Comparison of ENCODE assay signal across 8 cellular contexts in genomic region chr2:130391058-130391871, GRCh38. TPM values are rescaled to one million over a fixed set of nuclear protein-coding genes. Genes with fewer than 3 reads are reported as not detected.
DNase-seq lines count a peak whose midpoint lies in the region; ATAC-seq and TF ChIP-seq lines count a peak whose summit lies in the region.

No MANE protein-coding gene starts in this region.

- H3K9me3 ChIP-seq in BE2C (no peaks in the 10 kb centered on the region), right lobe of liver (no peaks in the 10 kb centered on the region)

- CTCF ChIA-PET in activated CD4-positive, alpha-beta T cell treated with anti-CD3 and anti-CD28 coated beads, Interleukin-2, amount 10 ng/mL, durations not matched to agents 7 days and 5 days (lab: Charles Lee): interaction anchor here (1.0 to 1.3 kb wide), 3 partner anchors 14 to 22 kb away, joined by 3 to 6 read pairs (median 4); no protein-coding TSS in a partner anchor

- H3K4me1 ChIP-seq in BE2C: no peaks in the 10 kb centered on the region; the same call in 1 of the 2 replicates
- H3K4me1 ChIP-seq in right lobe of liver: peaks cover 0 to 11% (median 4%) of the 10 kb centered on the region in 4 donors

- peak overlapping the region; percentile 65 for H3K4me3 ChIP-seq in BE2C (ENCODE audit: low read depth, low read length)
- H3K4me3 ChIP-seq in dorsolateral prefrontal cortex: peak overlapping the region; percentile 53 to 90 (median 78)
- peak overlapping the region; percentile 74 to 80 (median 75) for H3K4me3 ChIP-seq in right lobe of liver

- H3K4me3 Mint-ChIP-seq in activated CD4-positive, alpha-beta T cell treated with anti-CD3 and anti-CD28 coated beads, Interleukin-2, amount 10 ng/mL, durations not matched to agents 7 days and 5 days: peak overlapping the region; percentile 81

- peaks cover 27% of the 10 kb centered on the region for H3K4me1 Mint-ChIP-seq in activated CD4-positive, alpha-beta T cell treated with anti-CD3 and anti-CD28 coated beads, Interleukin-2, amount 10 ng/mL, durations not matched to agents 7 days and 5 days

- peaks cover 12% of the 10 kb centered on the region for H3K27me3 Mint-ChIP-seq in activated CD4-positive, alpha-beta T cell treated with anti-CD3 and anti-CD28 coated beads, Interleukin-2, amount 10 ng/mL, durations not matched to agents 7 days and 5 days

- DNase-seq in BE2C (peak; percentile 83), NCI-H524 (lab: John Stamatoyannopoulos, UW) (peak; percentile 44 to 71), dorsolateral prefrontal cortex (peak; percentile 67 to 93 (median 87)), right lobe of liver (peak; percentile 87 to 90 (median 88))
- DNase-seq in activated CD4-positive, alpha-beta T cell treated with anti-CD3 and anti-CD28 coated beads, Interleukin-2, amount 10 ng/mL, durations not matched to agents 7 days and 5 days: peak; percentile 72
- peak; percentile 60 to 73 for DNase-seq in stimulated activated CD4-positive, alpha-beta T cell treated with anti-CD3 and anti-CD28 coated beads, Interleukin-4, amount 100 ng/mL, for 4 hours

- no peaks in the 10 kb centered on the region for H3K9me3 Mint-ChIP-seq in activated CD4-positive, alpha-beta T cell treated with anti-CD3 and anti-CD28 coated beads, Interleukin-2, amount 10 ng/mL, durations not matched to agents 7 days and 5 days

- peak; percentile 76 for ATAC-seq in GM19043 (IDR thresholded peaks at IDR 0.05; ENCODE audit: low read depth, unreplicated experiment)
- ATAC-seq in HG03196 (IDR thresholded peaks at IDR 0.05; ENCODE audit: unreplicated experiment): peak; percentile 88
- peak; percentile 89 to 93 (median 90) for ATAC-seq in right lobe of liver

- POLR2A ChIA-PET in activated CD4-positive, alpha-beta T cell treated with anti-CD3 and anti-CD28 coated beads, Interleukin-2, amount 10 ng/mL, durations not matched to agents 7 days and 5 days (lab: Charles Lee): interaction anchor here (1.0 kb wide), 1 partner anchor 18 kb away, joined by 3 read pairs; no protein-coding TSS in a partner anchor

- TF ChIP-seq CTCF in BE2C (IDR thresholded peaks at IDR 0.05; ENCODE audit: low read depth, low read length) (no peak), dorsolateral prefrontal cortex (IDR thresholded peaks at IDR 0.05 in 54 of 56, conservative IDR thresholded peaks at IDR 0.05 in 2 of 56; ENCODE audit: low read depth in 1 of 56, partially characterized antibody in 56 of 56) (peak in 11 of 56 donors; percentile 3 to 51 (median 9)), right lobe of liver (IDR thresholded peaks at IDR 0.05) (no peak)

- H3K27ac Mint-ChIP-seq in activated CD4-positive, alpha-beta T cell treated with anti-CD3 and anti-CD28 coated beads, Interleukin-2, amount 10 ng/mL, durations not matched to agents 7 days and 5 days: peak overlapping the region; percentile 94

- H3K27ac ChIP-seq in dorsolateral prefrontal cortex: peak overlapping the region in 58 of 59 donors; percentile 62 to 97 (median 91)
- H3K27ac ChIP-seq in right lobe of liver: peak overlapping the region; percentile 93 to 95 (median 94)

- TF ChIP-seq POLR2A in right lobe of liver (IDR thresholded peaks at IDR 0.05): peak; percentile 70

- intact Hi-C loops in dorsolateral prefrontal cortex (cut with DNase I): loop anchor here in 1 of 2 donors (2.0 to 5.0 kb wide), 2 partner anchors 18 to 34 kb away; partner anchors contain the start of gene PTPN18
- intact Hi-C loops in right lobe of liver (cut with DNase I): no loop called here

- H3K36me3 Mint-ChIP-seq in activated CD4-positive, alpha-beta T cell treated with anti-CD3 and anti-CD28 coated beads, Interleukin-2, amount 10 ng/mL, durations not matched to agents 7 days and 5 days (ENCODE audit: low read depth): peaks cover 8% of the 10 kb centered on the region

- no peaks in the 10 kb centered on the region for H3K27me3 ChIP-seq in BE2C
- no peaks in the 10 kb centered on the region for H3K27me3 ChIP-seq in dorsolateral prefrontal cortex
- no peaks in the 10 kb centered on the region for H3K27me3 ChIP-seq in right lobe of liver

- no peaks in the 10 kb centered on the region for H3K36me3 ChIP-seq in BE2C
- no peaks in the 10 kb centered on the region for H3K36me3 ChIP-seq in right lobe of liver

- WGBS in right lobe of liver (ENCODE audit: insufficient coverage, low coverage, low lambda C conversion rate, missing lambda C conversion rate): 3% methylated on average over 36 of the region's 59 CpGs

RNA-seq across cellular contexts. Expression of gene PTPN18, which starts 35.4 kb away (rescaled TPM):
- 6.9 TPM for polyA plus RNA-seq in BE2C (2012; ENCODE audit: insufficient read depth, insufficient read length, low read depth)
- total RNA-seq in activated CD4-positive, alpha-beta T cell treated with anti-CD3 and anti-CD28 coated beads, Interleukin-2, amount 10 ng/mL, durations not matched to agents 7 days and 5 days: 10 to 100 TPM; 88.2 to 89.2 TPM
- total RNA-seq in dorsolateral prefrontal cortex: 10 to 100 TPM; 25.5 to 68.8 (median 49.6) TPM
- 10 to 100 TPM; 25.6 to 43.5 (median 30.3) TPM for total RNA-seq in right lobe of liver

RNA-seq across cellular contexts. Expression of gene IMP4, which starts 48.6 kb away (rescaled TPM):
- polyA plus RNA-seq in BE2C (2012; ENCODE audit: insufficient read depth, insufficient read length, low read depth): 262 TPM
- 10 to 100 TPM; 71.1 to 75.2 TPM for total RNA-seq in activated CD4-positive, alpha-beta T cell treated with anti-CD3 and anti-CD28 coated beads, Interleukin-2, amount 10 ng/mL, durations not matched to agents 7 days and 5 days
- total RNA-seq in dorsolateral prefrontal cortex: 10 to 100 TPM; 46.3 to 91.5 (median 67.1) TPM
- total RNA-seq in right lobe of liver: 100 to 1,000 TPM in 2 of 6 experiments, 10 to 100 TPM in 4; 43.1 to 136 (median 56.7) TPM

Comparison
In these comparisons a context has a peak if more than half of its experiments do, and no peak if none do; other contexts are left out.
1. Peak in every context shown above with its lines: DNase-seq, ATAC-seq, H3K4me3 ChIP-seq and H3K27ac ChIP-seq.